8 cellular contexts compared by ENCODE assay signal in the genomic region with DNA sequence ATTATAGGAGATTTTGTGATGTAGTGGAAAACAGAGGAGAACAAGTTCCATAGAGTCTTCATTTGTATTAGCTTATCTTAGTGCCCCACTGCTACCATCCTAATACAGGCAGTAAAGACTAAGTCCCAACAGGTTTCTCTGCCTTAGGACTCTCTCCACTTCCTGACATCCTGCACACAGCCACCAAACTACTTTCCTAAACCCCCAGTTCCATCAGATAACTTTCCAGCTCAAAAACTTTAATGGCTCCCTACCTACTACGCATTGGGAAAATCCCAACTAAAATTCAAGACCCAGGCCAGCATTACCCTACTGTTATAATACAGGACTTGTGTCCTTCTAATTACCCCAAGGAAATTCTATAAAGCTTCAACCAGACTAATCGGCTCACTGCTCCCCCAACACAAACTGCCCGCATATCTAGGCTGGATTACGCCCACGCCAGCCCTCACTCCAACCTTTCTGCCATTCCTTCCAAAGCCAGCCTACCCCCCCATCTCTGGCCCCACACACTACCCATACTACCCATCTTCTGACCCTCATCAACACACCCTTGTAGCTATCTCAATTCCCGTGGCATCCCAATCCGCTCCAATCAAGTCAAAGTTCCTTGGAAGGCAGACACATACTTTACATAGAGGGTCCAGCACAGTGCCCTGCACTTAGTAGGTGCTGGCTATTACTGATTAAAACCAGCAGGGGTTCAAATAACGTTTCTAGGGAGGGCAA. TPM values are rescaled to one million over a fixed set of nuclear protein-coding genes. Genes with fewer than 3 reads are reported as not detected.
DNase-seq lines count a peak whose midpoint lies in the region; ATAC-seq and TF ChIP-seq lines count a peak whose summit lies in the region.

No MANE protein-coding gene starts in this region.

- CTCF ChIA-PET in CD8-positive, alpha-beta T cell (lab: Charles Lee): interaction anchor here (0.7 to 7.3 kb wide), 4 partner anchors 9 to 1790 kb away, joined by 3 to 116 read pairs (median 6); a partner anchor contains a TSS

- no peaks in the 10 kb centered on the region for H3K9me3 ChIP-seq in CD8-positive, alpha-beta T cell (ENCODE audit: low read length)

- TF ChIP-seq CTCF in CD8-positive, alpha-beta T cell (IDR thresholded peaks at IDR 0.05): no peak
- TF ChIP-seq CTCF in LNCaP clone FGC (IDR thresholded peaks at IDR 0.05; ENCODE audit: control insufficient read depth, extremely low read depth, insufficient read depth) (no peak), neural crest cell (conservative IDR thresholded peaks at IDR 0.05) (no peak)

- H3K36me3 Mint-ChIP-seq in CD8-positive, alpha-beta T cell: peaks cover 11% of the 10 kb centered on the region
- peaks cover 35% of the 10 kb centered on the region for H3K36me3 Mint-ChIP-seq in dendritic cell treated with granulocyte-macrophage colony-stimulating factor and Interleukin-4, amounts not matched to agents 40 ng/mL and 50 ng/mL, for 4 days (ENCODE audit: low read depth)
- H3K36me3 Mint-ChIP-seq in neural crest cell (ENCODE audit: low read depth): peaks cover 2% of the 10 kb centered on the region

- H3K36me3 ChIP-seq in CD8-positive, alpha-beta T cell (ENCODE audit: insufficient read depth, low read length): no peaks in the 10 kb centered on the region

- DNase-seq in CD8-positive, alpha-beta T cell: no peak
- DNase-seq in LNCaP clone FGC (ENCODE audit: low read depth) (no peak), neural crest cell (ENCODE audit: low read depth, low spot score) (no peak), DMS114 treated with DMSO at 0.1 percent for 48 hours (lab: John Stamatoyannopoulos, UW; ENCODE audit: unreplicated experiment) (no peak), OCI-M2 (lab: John Stamatoyannopoulos, UW; ENCODE audit: unreplicated experiment) (no peak)

- peaks cover 47% of the 10 kb centered on the region for H3K4me1 Mint-ChIP-seq in CD8-positive, alpha-beta T cell (ENCODE audit: low read depth)
- H3K4me1 Mint-ChIP-seq in dendritic cell treated with granulocyte-macrophage colony-stimulating factor and Interleukin-4, amounts not matched to agents 40 ng/mL and 50 ng/mL, for 4 days (ENCODE audit: low read depth): peaks cover 54% of the 10 kb centered on the region
- peaks cover 37% of the 10 kb centered on the region for H3K4me1 Mint-ChIP-seq in neural crest cell

- H3K9me3 Mint-ChIP-seq in CD8-positive, alpha-beta T cell: no peaks in the 10 kb centered on the region
- no peaks in the 10 kb centered on the region for H3K9me3 Mint-ChIP-seq in dendritic cell treated with granulocyte-macrophage colony-stimulating factor and Interleukin-4, amounts not matched to agents 40 ng/mL and 50 ng/mL, for 4 days
- H3K9me3 Mint-ChIP-seq in neural crest cell: no peaks in the 10 kb centered on the region

- H3K27ac Mint-ChIP-seq in CD8-positive, alpha-beta T cell: peak overlapping the region; percentile 83
- peak overlapping the region; percentile 94 for H3K27ac Mint-ChIP-seq in dendritic cell treated with granulocyte-macrophage colony-stimulating factor and Interleukin-4, amounts not matched to agents 40 ng/mL and 50 ng/mL, for 4 days
- peak overlapping the region; percentile 57 for H3K27ac Mint-ChIP-seq in neural crest cell (ENCODE audit: unreplicated experiment)

- peaks cover 18% of the 10 kb centered on the region for H3K4me1 ChIP-seq in CD8-positive, alpha-beta T cell (ENCODE audit: insufficient read depth, low read length)

- H3K27me3 Mint-ChIP-seq in CD8-positive, alpha-beta T cell (ENCODE audit: low read depth): no peaks in the 10 kb centered on the region
- no peaks in the 10 kb centered on the region for H3K27me3 Mint-ChIP-seq in dendritic cell treated with granulocyte-macrophage colony-stimulating factor and Interleukin-4, amounts not matched to agents 40 ng/mL and 50 ng/mL, for 4 days
- no peaks in the 10 kb centered on the region for H3K27me3 Mint-ChIP-seq in neural crest cell (ENCODE audit: low read depth)

- no peaks in the 10 kb centered on the region for H3K27me3 ChIP-seq in CD8-positive, alpha-beta T cell (ENCODE audit: insufficient read depth, low read length)

- peak overlapping the region; percentile 93 for H3K4me3 Mint-ChIP-seq in CD8-positive, alpha-beta T cell
- H3K4me3 Mint-ChIP-seq in dendritic cell treated with granulocyte-macrophage colony-stimulating factor and Interleukin-4, amounts not matched to agents 40 ng/mL and 50 ng/mL, for 4 days: peak overlapping the region; percentile 88
- peak overlapping the region; percentile 90 for H3K4me3 Mint-ChIP-seq in neural crest cell

- POLR2A ChIA-PET in CD8-positive, alpha-beta T cell (lab: Charles Lee): interaction anchor here (0.5 to 5.6 kb wide), 2 partner anchors 18 to 663 kb away, joined by 3 to 55 read pairs; a partner anchor contains a TSS

- H3K27ac ChIP-seq in CD8-positive, alpha-beta T cell (ENCODE audit: low read depth, low read length): no peak overlapping the region

- intact Hi-C loops in CD8-positive, alpha-beta T cell (cut with DNase I, micrococcal nuclease): loop anchor here (5.0 to 10.0 kb wide), 5 partner anchors 275 to 1158 kb away; a partner anchor contains a TSS
- intact Hi-C loops in dendritic cell treated with granulocyte-macrophage colony-stimulating factor and Interleukin-4, amounts not matched to agents 40 ng/mL and 50 ng/mL, for 4 days (cut with micrococcal nuclease): no loop called here

- peak overlapping the region; percentile 85 for H3K4me3 ChIP-seq in CD8-positive, alpha-beta T cell (ENCODE audit: low read depth, low read length)
- H3K4me3 ChIP-seq in LNCaP clone FGC (ENCODE audit: low read depth, low read length): peak overlapping the region; percentile 61

- ATAC-seq in CD8-positive, alpha-beta T cell: no peak
- ATAC-seq in GM21367 (IDR thresholded peaks at IDR 0.05; ENCODE audit: unreplicated experiment): no peak
- no peak for ATAC-seq in HG03378 (IDR thresholded peaks at IDR 0.05; ENCODE audit: unreplicated experiment)

RNA-seq across cellular contexts. Expression of a gene that starts 1.4 kb away (rescaled TPM):
- total RNA-seq in CD8-positive, alpha-beta T cell: 10 to 100 TPM; 12.1 to 13.2 TPM
- 49.1 and 51.1 TPM in 2 replicates for total RNA-seq in neural crest cell

RNA-seq across cellular contexts. Expression of a gene that starts 20.4 kb away (rescaled TPM):
- under 1 TPM; 0.36 to 0.38 TPM for total RNA-seq in CD8-positive, alpha-beta T cell
- 70.8 and 71.5 TPM in 2 replicates for total RNA-seq in neural crest cell

Comparison
In these comparisons a context has a peak if more than half of its experiments do, and no peak if none do; other contexts are left out.
1. RNA of a gene that starts 20.4 kb away (total RNA-seq): 70.8 to 71.5 TPM in neural crest cell; 0.36 to 0.38 TPM in CD8-positive, alpha-beta T cell; every median in the first group is over 10 times any median in the second.
2. Peak in every context shown above with its lines, with median percentiles within 50 percentile points of each other: H3K27ac Mint-ChIP-seq and H3K4me3 Mint-ChIP-seq.